13 cellular contexts compared by ENCODE assay signal in the genomic region with DNA sequence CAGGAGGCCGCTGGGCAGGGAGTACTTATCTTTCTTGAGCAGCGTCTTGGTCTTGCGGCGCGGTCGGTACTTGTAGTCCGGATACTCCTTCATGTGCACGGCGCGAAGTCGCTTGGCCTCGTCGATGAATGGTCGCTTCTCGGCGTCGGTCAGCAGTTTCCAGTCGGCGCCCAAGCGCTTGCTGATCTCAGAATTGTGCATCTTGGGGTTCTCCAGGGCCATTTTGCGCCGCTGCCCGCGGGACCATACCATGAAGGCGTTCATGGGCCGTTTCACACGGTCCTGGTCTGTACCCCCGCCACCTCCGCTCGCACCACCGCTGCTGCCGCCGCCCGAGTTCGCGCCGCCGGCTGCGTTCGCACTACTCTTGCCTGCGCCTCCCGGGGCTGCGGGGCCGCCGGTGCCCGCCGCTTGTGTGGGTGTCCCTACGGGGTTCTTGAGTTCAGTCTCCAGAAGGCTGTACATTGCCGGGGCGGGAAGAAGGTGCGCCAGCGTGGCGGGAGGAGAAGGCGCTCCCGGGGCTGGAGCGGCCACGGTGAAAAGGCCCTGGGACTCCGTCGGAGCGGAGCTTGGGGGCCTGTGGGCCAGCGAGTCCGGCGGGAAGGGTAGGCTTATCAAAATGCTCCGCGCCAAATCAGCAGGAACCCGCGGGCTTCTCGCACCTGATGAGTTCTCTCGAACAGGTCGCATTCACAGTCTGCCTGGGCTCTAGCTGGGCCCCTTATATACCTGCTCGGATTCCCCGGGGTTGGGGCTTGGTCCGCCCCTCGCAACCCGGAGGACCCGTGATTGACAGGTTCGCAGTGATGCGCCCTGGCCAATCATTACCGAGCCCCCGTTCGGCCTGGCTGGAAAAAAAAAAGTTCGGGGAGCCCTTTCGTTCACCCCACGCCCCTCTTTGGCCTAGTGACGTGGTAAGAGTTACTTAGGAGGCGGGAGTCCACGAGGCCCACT. TPM values are rescaled to one million over a fixed set of nuclear protein-coding genes. Genes with fewer than 3 reads are reported as not detected.
DNase-seq lines count a peak whose midpoint lies in the region; ATAC-seq, FAIRE-seq and TF ChIP-seq lines count a peak whose summit lies in the region.
"Had no signal": no experiment of that assay in that cellular context is flagged by ENCODE, and none has a peak within 500 bp of the region (broad histone marks: within the 10 kb centered on the region; RNA-seq: fewer than 3 reads in every experiment).

A gene (minus strand): TSS at position 699 of the 954 bp plus-strand sequence. CDS start 9 bp downstream, at position 690.

- CTCF ChIA-PET in A549 (lab: Yijun Ruan, JAX) = interaction anchor here (0.7 kb wide), 1 partner anchor 32 kb away, joined by 3 read pairs; no protein-coding TSS in a partner anchor

- no peak within 1 kb of the TSS for H2BK15ac ChIP-seq in neuronal stem cell (ENCODE audit: low read length)

- H3K4me1 ChIP-seq in A549 = no peaks in the 10 kb centered on the region
- peaks cover 14% of the 10 kb centered on the region; the same call in 1 of the 2 replicates for H3K4me1 ChIP-seq in HUES64 (ENCODE audit: insufficient read depth, low read length)
- peaks cover 8 to 51% (median 42%) of the 10 kb centered on the region in 4 donors for H3K4me1 ChIP-seq in esophagus muscularis mucosa
- H3K4me1 ChIP-seq in neuronal stem cell (ENCODE audit: control insufficient read depth in 2 of 2, insufficient read depth in 1 of 2, low read depth in 1 of 2, low read length in 2 of 2) = peaks cover 7 to 10% of the 10 kb centered on the region in 2 donors

- H3K27me3 Mint-ChIP-seq in CD14-positive monocyte (ENCODE audit: low read depth in 3 of 3) = peaks cover 73 to 92% (median 89%) of the 10 kb centered on the region in 3 donors

- H3K4me2 ChIP-seq in A549 (peak within 1 kb of the TSS; percentile 76), neuronal stem cell (ENCODE audit: insufficient read depth, low read length, poor library complexity, severe bottlenecking) (peak within 1 kb of the TSS; percentile 66)

- FAIRE-seq in A549 (lab: Jason Lieb, UNC) (no peak), frontal cortex (lab: Jason Lieb, UNC) (no peak), HTR-8/SVneo (lab: Jason Lieb, UNC) (no peak)

- TF ChIP-seq POLR2A in A549 (IDR thresholded peaks at IDR 0.05; ENCODE audit: low read length) (no peak), esophagus muscularis mucosa (IDR thresholded peaks at IDR 0.05; ENCODE audit: low read depth) (no peak)

- peaks cover 9 to 76% (median 56%) of the 10 kb centered on the region in 7 donors for H3K9me3 Mint-ChIP-seq in CD14-positive monocyte
- H3K9me3 Mint-ChIP-seq: activated naive CD4-positive, alpha-beta T cell treated with anti-CD3 and anti-CD28 coated beads, Interleukin-2, amount 50 U/mL, for 72 hours had no signal

- TF ChIP-seq CTCF in A549 (IDR thresholded peaks at IDR 0.05) = no peak
- no peak for TF ChIP-seq CTCF in esophagus muscularis mucosa (IDR thresholded peaks at IDR 0.05)
- no peak for TF ChIP-seq CTCF in CD14-positive monocyte (IDR thresholded peaks at IDR 0.05)

- H3K4ac ChIP-seq in neuronal stem cell (ENCODE audit: low read length) = peak within 1 kb of the TSS; percentile 37

- H3K14ac ChIP-seq in neuronal stem cell (ENCODE audit: low read length) = no peak within 1 kb of the TSS

- H3K36me3 ChIP-seq in HUES64 (ENCODE audit: insufficient read depth, low read length) (no peaks in the 10 kb centered on the region), esophagus muscularis mucosa (no peaks in the 10 kb centered on the region), neuronal stem cell (replicated peaks in 1 of 2; ENCODE audit: control insufficient read depth in 2 of 2, insufficient read depth in 2 of 2, low read length in 2 of 2) (no peaks in the 10 kb centered on the region)

- peaks cover 8% of the 10 kb centered on the region for H3K4me1 Mint-ChIP-seq in CD14-positive monocyte

- no peak for DNase-seq in A549 (ENCODE audit: low read depth in 1 of 2, low spot score in 1 of 2)
- DNase-seq in esophagus muscularis mucosa (ENCODE audit: extremely low spot score) = no peak
- DNase-seq in neuronal stem cell (ENCODE audit: low spot score) = peak; percentile 74
- no peak for DNase-seq in cerebellar cortex (ENCODE audit: low spot score)
- no peak for DNase-seq in frontal cortex (ENCODE audit: low spot score in 2 of 2)
- no peak for DNase-seq in HTR-8/SVneo (ENCODE audit: insufficient read length, low spot score)
- DNase-seq in CD14-positive monocyte (ENCODE audit: low spot score) = no peak
- DNase-seq: activated CD4-positive, alpha-beta T cell treated with anti-CD3 and anti-CD28 coated beads for 36 hours had no signal

- TF ChIP-seq RAD21 in A549 (conservative IDR thresholded peaks at IDR 0.05 in 1 of 2, IDR thresholded peaks at IDR 0.05 in 1 of 2) = no peak

- H2BK120ac ChIP-seq in neuronal stem cell (ENCODE audit: low read depth, low read length) = no peak within 1 kb of the TSS

- no peak within 1 kb of the TSS for H4K8ac ChIP-seq in neuronal stem cell (ENCODE audit: low read depth, low read length)

- H3K27ac Mint-ChIP-seq in CD14-positive monocyte = peak within 1 kb of the TSS in 1 of 7 donors; percentile 52
- H3K27ac Mint-ChIP-seq: activated CD4-positive, alpha-beta T cell treated with anti-CD3 and anti-CD28 coated beads for 36 hours had no signal

- intact Hi-C loops in esophagus muscularis mucosa (cut with DNase I) (no loop called here), CD14-positive monocyte (cut with micrococcal nuclease) (no loop called here)

- no peak within 1 kb of the TSS for H3K27ac ChIP-seq in A549
- H3K27ac ChIP-seq in HUES64 (ENCODE audit: low read depth, low read length) = no peak within 1 kb of the TSS
- H3K27ac ChIP-seq in esophagus muscularis mucosa (replicated peaks in 1 of 4) = no peak within 1 kb of the TSS
- peak within 1 kb of the TSS; percentile 93 for H3K27ac ChIP-seq in neuronal stem cell (replicated peaks; ENCODE audit: low read length)

- POLR2A ChIA-PET in A549 (lab: Yijun Ruan, JAX) = no interaction called here

- peaks cover 0 to 4% of the 10 kb centered on the region in 2 donors for H3K36me3 Mint-ChIP-seq in CD14-positive monocyte

- H2AK5ac ChIP-seq in neuronal stem cell (ENCODE audit: low read depth, low read length) = no peak within 1 kb of the TSS

- H3K4me3 Mint-ChIP-seq in CD14-positive monocyte = peak within 1 kb of the TSS in 1 of 2 donors; percentile 81
- H3K4me3 Mint-ChIP-seq: activated CD4-positive, alpha-beta T cell treated with anti-CD3 and anti-CD28 coated beads for 36 hours had no signal

- peak within 1 kb of the TSS; percentile 95 for H3K18ac ChIP-seq in neuronal stem cell (ENCODE audit: low read length)

- peak within 1 kb of the TSS; percentile 10 for H2BK12ac ChIP-seq in neuronal stem cell (ENCODE audit: low read length)

- peaks cover 6% of the 10 kb centered on the region for H3K79me1 ChIP-seq in neuronal stem cell (ENCODE audit: low read depth, low read length)

- peak within 1 kb of the TSS; percentile 37; the same call in 2 of the 3 replicates for H3K4me3 ChIP-seq in A549
- H3K4me3 ChIP-seq in HUES64 (ENCODE audit: low read length) = peak within 1 kb of the TSS; percentile 58
- H3K4me3 ChIP-seq in esophagus muscularis mucosa = peak within 1 kb of the TSS; percentile 43 to 53 (median 46)
- peak within 1 kb of the TSS; percentile 55 to 96 for H3K4me3 ChIP-seq in neuronal stem cell (ENCODE audit: low read length in 2 of 2)

- ATAC-seq in A549 = no peak
- ATAC-seq: activated CD4-positive, alpha-beta T cell treated with anti-CD3 and anti-CD28 coated beads for 36 hours had no signal

- 81% methylated on average over 53 of the region's 87 CpGs for WGBS in A549 (ENCODE audit: missing lambda C conversion rate)
- WGBS in HUES64 = under 1% methylated on average over 82 of the region's 87 CpGs
- WGBS in esophagus muscularis mucosa = 38% methylated on average over 39 of the region's 87 CpGs
- no CpG with 5 or more reads among the region's 87 CpGs for whole genome bisulfite sequencing in neuronal stem cell (ENCODE audit: extremely low coverage in 2 of 2, insufficient read length in 2 of 2, insufficient replicate concordance in 1 of 2), 2 donors

- no peak for TF ChIP-seq EP300 in A549 (IDR thresholded peaks at IDR 0.05)
- no peak for TF ChIP-seq EP300 in esophagus muscularis mucosa (IDR thresholded peaks at IDR 0.05)

- H2AFZ ChIP-seq in neuronal stem cell (ENCODE audit: low read length) = peak within 1 kb of the TSS; percentile 89

- H4K91ac ChIP-seq in neuronal stem cell (ENCODE audit: low read depth, low read length, poor library complexity) = no peak within 1 kb of the TSS

- H3K27me3 ChIP-seq in HUES64 (ENCODE audit: insufficient read depth, low read length) = peaks cover 97% of the 10 kb centered on the region
- peaks cover 0 to 99% (median 67%) of the 10 kb centered on the region in 4 donors for H3K27me3 ChIP-seq in esophagus muscularis mucosa
- H3K27me3 ChIP-seq in neuronal stem cell (ENCODE audit: control insufficient read depth in 3 of 3, insufficient read depth in 3 of 3, low read depth in 1 of 3, low read length in 3 of 3) = peaks cover 0 to 80% (median 11%) of the 10 kb centered on the region in 3 experiments

- no peak within 1 kb of the TSS for H3K23ac ChIP-seq in neuronal stem cell (ENCODE audit: low read depth, low read length, poor library complexity)

- H2BK5ac ChIP-seq in neuronal stem cell (ENCODE audit: low read length) = peak within 1 kb of the TSS; percentile 75

- H3K9me3 ChIP-seq in A549 (no peaks in the 10 kb centered on the region), HUES64 (ENCODE audit: insufficient read depth, low read depth, low read length) (no peaks in the 10 kb centered on the region), esophagus muscularis mucosa (no peaks in the 10 kb centered on the region), neuronal stem cell (replicated peaks in 1 of 2; ENCODE audit: control insufficient read depth in 2 of 2, insufficient read depth in 1 of 2, low read depth in 1 of 2, low read length in 2 of 2) (no peaks in the 10 kb centered on the region)

- H3K9ac ChIP-seq in HUES64 (ENCODE audit: low read depth, low read length) (peak within 1 kb of the TSS; percentile 44), neuronal stem cell (ENCODE audit: low read depth, low read length, poor library complexity) (peak within 1 kb of the TSS; percentile 97)

TF ChIP-seq in A549, 52 proteins besides CTCF, POLR2A, EP300 and RAD21 (continues in another document):
- TF ChIP-seq MAFK (IDR thresholded peaks at IDR 0.05; ENCODE audit: partially characterized antibody) (no peak), CBX8 (IDR thresholded peaks at IDR 0.05) (no peak), HEYL (CRISPR knock-in tag; IDR thresholded peaks at IDR 0.05) (no peak), NFE2L2 (conservative IDR thresholded peaks at IDR 0.05; ENCODE audit: low read length) (no peak)

RNA-seq across cellular contexts. Expression of the gene that starts here (rescaled TPM):
- polyA plus RNA-seq in A549 (2011; rRNA removed) (not detected in 2 replicates), A549 (2017; fragmentation: RNase III; extraction: RNeasy Plus Mini Kit Qiagen cat#74134 plus additional on column Dnase treatment) (not detected in 3 replicates), CD14-positive monocyte (not detected)
- polyA plus RNA-seq in A549 (2012; cell fraction: cytosol; rRNA removed) = not detected in 2 replicates
- not detected in 2 replicates for polyA plus RNA-seq in A549 (2012; cell fraction: nucleus; rRNA removed)
- not detected in 2 replicates for polyA minus RNA-seq in A549 (2011; rRNA and poly(A)+ RNA removed)
- polyA plus RNA-seq in HUES64 (2013, experiment 1 of 2) = 14.1 TPM
- 20.2 TPM for polyA plus RNA-seq in HUES64 (2013, experiment 2 of 2)
- total RNA-seq in esophagus muscularis mucosa (not detected), frontal cortex (2.4 TPM)
- 42.7 TPM for polyA plus RNA-seq in neuronal stem cell (2013, experiment 1 of 2)
- 42.1 TPM for polyA plus RNA-seq in neuronal stem cell (2013, experiment 2 of 2)
- total RNA-seq: activated CD4-positive, alpha-beta T cell treated with anti-CD3 and anti-CD28 coated beads for 36 hours; activated naive CD4-positive, alpha-beta T cell treated with anti-CD3 and anti-CD28 coated beads, Interleukin-2, amount 50 U/mL, for 72 hours; H4; NCI-H460; posterior vena cava had no signal
